17 cellular contexts compared by ENCODE assay signal in the genomic region with DNA sequence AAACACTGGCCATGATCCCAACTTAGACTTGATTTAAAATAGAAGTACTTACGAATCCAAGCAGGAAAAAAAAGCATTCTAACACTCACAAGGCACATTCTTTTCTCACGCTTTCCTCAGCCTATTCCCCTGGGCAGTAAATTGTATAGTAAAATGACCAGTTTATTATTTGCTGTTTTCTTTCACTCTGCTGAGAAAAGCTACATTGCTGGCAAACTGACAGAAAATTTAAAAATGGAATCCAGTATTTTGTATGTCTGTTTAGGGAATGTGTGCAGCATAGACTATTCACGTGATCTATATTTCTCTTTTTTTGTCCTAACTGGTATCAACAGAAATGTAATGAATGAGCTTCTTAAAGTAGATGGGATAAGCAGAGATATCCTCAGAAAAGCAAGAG. TPM values are rescaled to one million over a fixed set of nuclear protein-coding genes. Genes with fewer than 3 reads are reported as not detected.
DNase-seq lines count a peak whose midpoint lies in the region; ATAC-seq and TF ChIP-seq lines count a peak whose summit lies in the region.
"Had no signal": no experiment of that assay in that cellular context is flagged by ENCODE, and none has a peak within 500 bp of the region (broad histone marks: within the 10 kb centered on the region; RNA-seq: fewer than 3 reads in every experiment).

No MANE protein-coding gene starts in this region.

- intact Hi-C loops in left ventricle myocardium inferior (cut with micrococcal nuclease), result no loop called here
- intact Hi-C loops in Right ventricle myocardium inferior (cut with DNase I), result loop anchor here (5.0 kb wide), 1 partner anchor 63 kb away; no protein-coding TSS in a partner anchor

- TF ChIP-seq CTCF in left ventricle myocardium inferior (IDR thresholded peaks at IDR 0.05; ENCODE audit: borderline replicate concordance) (no peak), chondrocyte (IDR thresholded peaks at IDR 0.05) (no peak), type B pancreatic cell (conservative IDR thresholded peaks at IDR 0.05) (no peak), BE2C (IDR thresholded peaks at IDR 0.05; ENCODE audit: low read depth, low read length) (no peak)

- H3K9me3 ChIP-seq in left ventricle myocardium inferior (replicated peaks) (no peaks in the 10 kb centered on the region), mesodermal cell (ENCODE audit: control insufficient read depth, low read length) (no peaks in the 10 kb centered on the region), BE2C (no peaks in the 10 kb centered on the region)
- H3K9me3 ChIP-seq: A549 had no signal

- peaks cover 40% of the 10 kb centered on the region for H3K4me1 Mint-ChIP-seq in chondrocyte (ENCODE audit: low read depth)
- H3K4me1 Mint-ChIP-seq in type B pancreatic cell (ENCODE audit: unreplicated experiment), result peaks cover 42% of the 10 kb centered on the region

- 100% methylated on average over 2 of the region's 3 CpGs; no CpG with 5 or more reads in 1 of the 2 experiments for WGBS in mesodermal cell (ENCODE audit: insufficient coverage in 2 of 2), 2 experiments

- DNase-seq in left ventricle myocardium inferior (no peak), Right ventricle myocardium inferior (ENCODE audit: missing footprints) (no peak), chondrocyte (ENCODE audit: low spot score) (no peak), type B pancreatic cell (ENCODE audit: extremely low spot score, unreplicated experiment) (no peak), BE2C (no peak)
- DNase-seq: DMS79 treated with DMSO at 0.1 percent for 48 hours; NCI-H1436 treated with DMSO at 0.1 percent for 48 hours; NCI-H2227 treated with DMSO at 0.1 percent for 48 hours; NK-92 treated with Interleukin-12 subunit alpha and Interleukin-12 subunit beta, amount 100 ng/mL, for 24 hours; PC-3 had no signal

- no peak for ATAC-seq in Right ventricle myocardium inferior
- ATAC-seq in GM21723 (IDR thresholded peaks at IDR 0.05; ENCODE audit: unreplicated experiment), result no peak
- no peak for ATAC-seq in HG03378 (IDR thresholded peaks at IDR 0.05; ENCODE audit: unreplicated experiment)
- ATAC-seq: A549, GM23338, K562, PC-3 had no signal

- peak overlapping the region; percentile 97 for H3K27ac ChIP-seq in left ventricle myocardium inferior (replicated peaks)
- peak overlapping the region; percentile 51 for H3K27ac ChIP-seq in mesodermal cell (ENCODE audit: low read depth, low read length, severe bottlenecking)
- H3K27ac ChIP-seq: A549 had no signal

- no peaks in the 10 kb centered on the region for H3K36me3 Mint-ChIP-seq in chondrocyte (ENCODE audit: low read depth)
- H3K36me3 Mint-ChIP-seq in type B pancreatic cell, result peaks cover 7% of the 10 kb centered on the region
- H3K36me3 Mint-ChIP-seq: CD14-positive monocyte had no signal

- no peaks in the 10 kb centered on the region for H3K36me3 ChIP-seq in left ventricle myocardium inferior
- peaks cover 2% of the 10 kb centered on the region for H3K36me3 ChIP-seq in mesodermal cell (ENCODE audit: control insufficient read depth, insufficient read depth, low read length)
- no peaks in the 10 kb centered on the region for H3K36me3 ChIP-seq in BE2C

- H3K27ac Mint-ChIP-seq in chondrocyte (ENCODE audit: unreplicated experiment) (peak overlapping the region; percentile 81), type B pancreatic cell (no peak overlapping the region)
- H3K27ac Mint-ChIP-seq: CD14-positive monocyte, GM23338 had no signal

- H3K9me3 Mint-ChIP-seq in chondrocyte (ENCODE audit: low read depth), result no peaks in the 10 kb centered on the region
- no peaks in the 10 kb centered on the region for H3K9me3 Mint-ChIP-seq in type B pancreatic cell
- H3K9me3 Mint-ChIP-seq: GM23338 had no signal

- no peaks in the 10 kb centered on the region for H3K27me3 Mint-ChIP-seq in chondrocyte (ENCODE audit: low read depth)
- H3K27me3 Mint-ChIP-seq in type B pancreatic cell, result peaks cover 2% of the 10 kb centered on the region

- no peaks in the 10 kb centered on the region for H3K27me3 ChIP-seq in left ventricle myocardium inferior (ENCODE audit: low read depth)
- H3K27me3 ChIP-seq in BE2C, result no peaks in the 10 kb centered on the region

- H3K4me1 ChIP-seq in left ventricle myocardium inferior (peaks cover 55% of the 10 kb centered on the region), mesodermal cell (ENCODE audit: control insufficient read depth, insufficient read depth, low read length, poor library complexity, severe bottlenecking) (peaks cover 33% of the 10 kb centered on the region), BE2C (no peaks in the 10 kb centered on the region)

- no peak overlapping the region for H3K4me3 Mint-ChIP-seq in chondrocyte (ENCODE audit: unreplicated experiment)
- peak overlapping the region; percentile 39 for H3K4me3 Mint-ChIP-seq in type B pancreatic cell
- H3K4me3 Mint-ChIP-seq: GM23338 had no signal

- peak overlapping the region; percentile 40 for H3K4me3 ChIP-seq in left ventricle myocardium inferior
- no peak overlapping the region for H3K4me3 ChIP-seq in mesodermal cell (ENCODE audit: extremely low read depth, insufficient read depth, low read length, poor library complexity, severe bottlenecking)
- no peak overlapping the region for H3K4me3 ChIP-seq in BE2C (ENCODE audit: low read depth, low read length)
- H3K4me3 ChIP-seq: A549, GM23338, K562 had no signal

RNA-seq across cellular contexts. Expression of a gene that starts 2.7 kb away (rescaled TPM):
- total RNA-seq in left ventricle myocardium inferior (59.7 TPM), Right ventricle myocardium inferior (62.4 TPM), chondrocyte (28.7 to 38.2 TPM (median 29.5 TPM) in 3 replicates), type B pancreatic cell (ENCODE audit: low replicate concordance) (56.9 and 138 TPM in 2 replicates)
- polyA plus RNA-seq in mesodermal cell (2013, experiment 1 of 2), result 29.1 TPM
- 24.1 TPM for polyA plus RNA-seq in mesodermal cell (2013, experiment 2 of 2)
- 11.5 TPM for polyA plus RNA-seq in BE2C (2012; ENCODE audit: insufficient read depth, insufficient read length, low read depth)
- polyA plus RNA-seq: CD14-positive monocyte had no signal
